ENCODE assay signal across 8 cellular contexts in the genomic region with DNA sequence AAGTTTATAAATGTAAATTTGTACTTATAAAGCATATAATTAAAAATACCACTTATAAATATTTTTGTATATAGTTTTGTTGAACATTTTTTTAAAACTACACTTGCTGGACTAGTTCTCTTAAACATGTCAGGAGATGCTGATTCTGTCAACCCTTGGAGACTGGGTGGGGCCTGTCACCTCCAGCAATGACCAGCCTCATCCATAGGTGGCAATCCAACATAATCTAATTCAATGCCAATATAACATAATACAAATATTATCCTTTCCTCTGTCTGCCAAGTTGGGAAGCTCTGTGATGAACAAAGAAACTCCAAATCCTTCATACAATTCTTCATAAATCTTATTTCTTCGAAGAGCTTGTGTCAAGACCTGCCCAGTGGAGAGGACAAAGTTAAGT.
DNase-seq lines count a peak whose midpoint lies in the region; ATAC-seq and TF ChIP-seq lines count a peak whose summit lies in the region.

No MANE protein-coding gene starts in this region.

- no peaks in the 10 kb centered on the region for H3F3A ChIP-seq in OCI-LY1 (ENCODE audit: insufficient read depth, low read length)

- peak; percentile 86 for ATAC-seq in effector memory CD8-positive, alpha-beta T cell (replicated peaks)
- ATAC-seq in GM21423 (IDR thresholded peaks at IDR 0.05; ENCODE audit: unreplicated experiment) (no peak), HG03520 (IDR thresholded peaks at IDR 0.05; ENCODE audit: unreplicated experiment) (no peak)

- no peaks in the 10 kb centered on the region for H3K27me3 ChIP-seq in OCI-LY1 (ENCODE audit: insufficient read depth, low read length)

- H3K36me3 Mint-ChIP-seq in effector memory CD8-positive, alpha-beta T cell (ENCODE audit: insufficient read depth) = peaks cover 15% of the 10 kb centered on the region
- H3K36me3 Mint-ChIP-seq in activated T-helper 1 cell treated with anti-CD3 and anti-CD28 coated beads, Interleukin-12 subunit alpha, Interleukin-12 subunit beta, Interleukin-2, Interleukin-4 antibody, amounts not matched to agents 30 ng/mL and 10 ng/mL and 1 ng/mL, durations not matched to agents 14 hours and 24 hours and 36 hours (ENCODE audit: low read depth) = peaks cover 10% of the 10 kb centered on the region
- no peaks in the 10 kb centered on the region for H3K36me3 Mint-ChIP-seq in glutamatergic neuron (ENCODE audit: unreplicated experiment)

- no peak overlapping the region for H3K27ac ChIP-seq in OCI-LY1 (ENCODE audit: low read depth, low read length, poor library complexity, severe bottlenecking)

- peaks cover 3% of the 10 kb centered on the region; the same call in 1 of the 2 replicates for H4K20me1 ChIP-seq in OCI-LY1 (ENCODE audit: insufficient read depth, low read length)

- H3K4me3 ChIP-seq in OCI-LY1 (ENCODE audit: low read depth, low read length, poor library complexity, severe bottlenecking) = no peak overlapping the region

- H3K9me2 ChIP-seq in OCI-LY1 (ENCODE audit: low read depth, low read length) = no peaks in the 10 kb centered on the region

- DNase-seq in AML-193 (lab: John Stamatoyannopoulos, UW) (peak; percentile 19 to 33), glutamatergic neuron (no peak)
- peak in 2 of 3 experiments; percentile 8 to 10 for DNase-seq in effector memory CD8-positive, alpha-beta T cell
- no peak for DNase-seq in activated T-helper 1 cell treated with anti-CD3 and anti-CD28 coated beads, Interleukin-12 subunit alpha, Interleukin-12 subunit beta, Interleukin-2, Interleukin-4 antibody, amounts not matched to agents 30 ng/mL and 10 ng/mL and 1 ng/mL, durations not matched to agents 14 hours and 24 hours and 36 hours (ENCODE audit: low spot score)

- H3K4me1 Mint-ChIP-seq in effector memory CD8-positive, alpha-beta T cell (ENCODE audit: low read depth in 2 of 2) = peaks cover 53 to 76% of the 10 kb centered on the region in 2 donors
- peaks cover 32% of the 10 kb centered on the region for H3K4me1 Mint-ChIP-seq in activated T-helper 1 cell treated with anti-CD3 and anti-CD28 coated beads, Interleukin-12 subunit alpha, Interleukin-12 subunit beta, Interleukin-2, Interleukin-4 antibody, amounts not matched to agents 30 ng/mL and 10 ng/mL and 1 ng/mL, durations not matched to agents 14 hours and 24 hours and 36 hours (ENCODE audit: low read depth)
- peaks cover 11% of the 10 kb centered on the region for H3K4me1 Mint-ChIP-seq in glutamatergic neuron (ENCODE audit: low read depth, unreplicated experiment)

- intact Hi-C loops in activated T-helper 1 cell treated with anti-CD3 and anti-CD28 coated beads, Interleukin-12 subunit alpha, Interleukin-12 subunit beta, Interleukin-2, Interleukin-4 antibody, amounts not matched to agents 30 ng/mL and 10 ng/mL and 1 ng/mL, durations not matched to agents 14 hours and 24 hours and 36 hours (cut with micrococcal nuclease) = loop anchor here (5.0 kb wide), 2 partner anchors 39 to 619 kb away; no protein-coding TSS in a partner anchor

- no peaks in the 10 kb centered on the region for H3K27me3 Mint-ChIP-seq in effector memory CD8-positive, alpha-beta T cell
- H3K27me3 Mint-ChIP-seq in activated T-helper 1 cell treated with anti-CD3 and anti-CD28 coated beads, Interleukin-12 subunit alpha, Interleukin-12 subunit beta, Interleukin-2, Interleukin-4 antibody, amounts not matched to agents 30 ng/mL and 10 ng/mL and 1 ng/mL, durations not matched to agents 14 hours and 24 hours and 36 hours (ENCODE audit: insufficient read depth) = peaks cover 1% of the 10 kb centered on the region
- H3K27me3 Mint-ChIP-seq in glutamatergic neuron (ENCODE audit: unreplicated experiment) = peaks cover 2% of the 10 kb centered on the region

- no peak overlapping the region for H3K4me2 ChIP-seq in OCI-LY1 (ENCODE audit: low read length)

- no peaks in the 10 kb centered on the region for H3K36me3 ChIP-seq in OCI-LY1 (ENCODE audit: insufficient read depth, low read length)

- H3K79me2 ChIP-seq in OCI-LY1 (ENCODE audit: insufficient read depth, low read length) = no peaks in the 10 kb centered on the region

- no peaks in the 10 kb centered on the region for H3K9me3 ChIP-seq in OCI-LY1 (ENCODE audit: low read length)

- H3K4me1 ChIP-seq in OCI-LY1 (ENCODE audit: insufficient read depth, low read length, severe bottlenecking) = no peaks in the 10 kb centered on the region

- no peaks in the 10 kb centered on the region for H3K9me3 Mint-ChIP-seq in effector memory CD8-positive, alpha-beta T cell
- peaks cover 3% of the 10 kb centered on the region for H3K9me3 Mint-ChIP-seq in activated T-helper 1 cell treated with anti-CD3 and anti-CD28 coated beads, Interleukin-12 subunit alpha, Interleukin-12 subunit beta, Interleukin-2, Interleukin-4 antibody, amounts not matched to agents 30 ng/mL and 10 ng/mL and 1 ng/mL, durations not matched to agents 14 hours and 24 hours and 36 hours
- H3K9me3 Mint-ChIP-seq in glutamatergic neuron (ENCODE audit: unreplicated experiment) = peaks cover 8% of the 10 kb centered on the region

- no peak overlapping the region for H3K9ac ChIP-seq in OCI-LY1 (ENCODE audit: low read length)

- peak overlapping the region; percentile 68 to 89 for H3K27ac Mint-ChIP-seq in effector memory CD8-positive, alpha-beta T cell
- H3K27ac Mint-ChIP-seq in activated T-helper 1 cell treated with anti-CD3 and anti-CD28 coated beads, Interleukin-12 subunit alpha, Interleukin-12 subunit beta, Interleukin-2, Interleukin-4 antibody, amounts not matched to agents 30 ng/mL and 10 ng/mL and 1 ng/mL, durations not matched to agents 14 hours and 24 hours and 36 hours = no peak overlapping the region
- no peak overlapping the region for H3K27ac Mint-ChIP-seq in glutamatergic neuron (ENCODE audit: unreplicated experiment)

- H2AFZ ChIP-seq in OCI-LY1 (ENCODE audit: low read length) = no peak overlapping the region

- TF ChIP-seq CTCF in GM12873 (IDR thresholded peaks at IDR 0.05; ENCODE audit: insufficient read depth, low read depth, low read length, missing control alignments) (peak; percentile 36), OCI-LY1 (IDR thresholded peaks at IDR 0.05; ENCODE audit: low read length) (peak; percentile 29), glutamatergic neuron (IDR thresholded peaks at IDR 0.05; ENCODE audit: partially characterized antibody, unreplicated experiment) (no peak)

- H3K4me3 Mint-ChIP-seq in effector memory CD8-positive, alpha-beta T cell = no peak overlapping the region
- H3K4me3 Mint-ChIP-seq in activated T-helper 1 cell treated with anti-CD3 and anti-CD28 coated beads, Interleukin-12 subunit alpha, Interleukin-12 subunit beta, Interleukin-2, Interleukin-4 antibody, amounts not matched to agents 30 ng/mL and 10 ng/mL and 1 ng/mL, durations not matched to agents 14 hours and 24 hours and 36 hours = no peak overlapping the region
- H3K4me3 Mint-ChIP-seq in glutamatergic neuron (ENCODE audit: unreplicated experiment) = no peak overlapping the region

Comparison
In these comparisons a context has a peak if more than half of its experiments do, and no peak if none do; other contexts are left out.
1. DNase-seq: peak in AML-193 (2 of 2) and effector memory CD8-positive, alpha-beta T cell (2 of 3); none in activated T-helper 1 cell treated with anti-CD3 and anti-CD28 coated beads, Interleukin-12 subunit alpha, Interleukin-12 subunit beta, Interleukin-2, Interleukin-4 antibody, amounts not matched to agents 30 ng/mL and 10 ng/mL and 1 ng/mL, durations not matched to agents 14 hours and 24 hours and 36 hours (single experiment) and glutamatergic neuron (single experiment).
2. H3K27ac Mint-ChIP-seq: peak in effector memory CD8-positive, alpha-beta T cell (2 of 2); none in activated T-helper 1 cell treated with anti-CD3 and anti-CD28 coated beads, Interleukin-12 subunit alpha, Interleukin-12 subunit beta, Interleukin-2, Interleukin-4 antibody, amounts not matched to agents 30 ng/mL and 10 ng/mL and 1 ng/mL, durations not matched to agents 14 hours and 24 hours and 36 hours (single experiment) and glutamatergic neuron (single experiment).